In the genomic region with DNA sequence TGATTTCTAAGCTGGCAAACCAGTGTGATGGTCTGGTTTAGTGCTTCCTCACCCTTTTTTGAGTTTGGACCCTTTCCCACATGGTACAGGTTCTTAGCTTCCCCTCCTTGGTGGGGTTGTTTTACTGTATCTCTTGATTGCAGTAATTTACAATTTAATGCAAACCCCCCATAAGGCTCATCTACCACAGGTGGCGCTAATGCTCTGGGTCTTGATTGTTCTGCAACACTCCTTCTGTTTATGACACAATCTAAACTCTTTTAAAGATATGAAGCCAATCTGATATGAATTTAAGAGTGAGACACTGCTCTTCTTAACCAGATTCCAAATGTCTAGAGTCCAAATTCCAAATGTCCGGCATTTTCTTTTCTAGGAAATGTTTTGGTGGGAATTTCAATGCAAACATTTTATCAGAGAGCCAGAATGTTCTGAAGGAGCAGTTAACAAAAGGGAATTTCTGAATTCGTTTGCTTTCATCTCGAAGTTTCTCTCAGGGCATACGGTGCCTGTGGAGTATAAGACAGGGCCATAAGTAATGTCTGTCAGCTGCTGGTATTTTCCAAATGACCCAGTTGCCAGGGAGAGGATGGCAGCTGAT, we compare ENCODE assay signal across 9 cellular contexts.
A peak's percentile ranks its signal among the peaks of the same experiment; 100 is the strongest.
DNase-seq lines count a peak whose midpoint lies in the region; ATAC-seq, FAIRE-seq and TF ChIP-seq lines count a peak whose summit lies in the region.
"Had no signal": no experiment of that assay in that cellular context is flagged by ENCODE, and none has a peak within 500 bp of the region (broad histone marks: within the 10 kb centered on the region; RNA-seq: fewer than 3 reads in every experiment).

No MANE protein-coding gene starts in this region.

- no peak for ATAC-seq in HG02759 (IDR thresholded peaks at IDR 0.05; ENCODE audit: unreplicated experiment)

- CTCF ChIA-PET in SK-N-SH (lab: Yijun Ruan, JAX) = interaction anchor here (0.7 to 1.1 kb wide), 3 partner anchors 13 to 377 kb away, joined by 3 read pairs; no protein-coding TSS in a partner anchor

- H3K4me3 ChIP-seq in HFF-Myc (replicated peaks; ENCODE audit: low read depth, low read length) (no peak overlapping the region), SK-N-SH (ENCODE audit: low read depth in 2 of 2, low read length in 1 of 2) (no peak overlapping the region; a peak in 1 of 4 replicates), neural progenitor cell (no peak overlapping the region)

- no peaks in the 10 kb centered on the region for H3K9me3 Mint-ChIP-seq in neural progenitor cell

- peaks cover 4 to 22% of the 10 kb centered on the region in 2 experiments for H3K36me3 ChIP-seq in SK-N-SH (replicated peaks in 1 of 2; ENCODE audit: control insufficient read depth in 1 of 2, insufficient read depth in 2 of 2, low read length in 1 of 2)
- no peaks in the 10 kb centered on the region for H3K36me3 ChIP-seq in neural progenitor cell

- TF ChIP-seq RAD21 in SK-N-SH (IDR thresholded peaks at IDR 0.05; ENCODE audit: low read length) = peak; percentile 64

- TF ChIP-seq EP300 in SK-N-SH (IDR thresholded peaks at IDR 0.05; ENCODE audit: borderline replicate concordance in 1 of 2, low read depth in 1 of 2, low read length in 1 of 2) = no peak

- no peaks in the 10 kb centered on the region for H3K27me3 ChIP-seq in SK-N-SH (ENCODE audit: insufficient read depth)
- H3K27me3 ChIP-seq in neural progenitor cell = no peaks in the 10 kb centered on the region

- no peak for FAIRE-seq in RCC 7860 (lab: Jason Lieb, UNC)
- FAIRE-seq: islet of Langerhans had no signal

- TF ChIP-seq CTCF in HFF-Myc (IDR thresholded peaks at IDR 0.05; ENCODE audit: low read depth, low read length, missing control alignments) (peak; percentile 59), SK-N-SH (IDR thresholded peaks at IDR 0.05) (peak; percentile 65), neural progenitor cell (IDR thresholded peaks at IDR 0.05) (peak; percentile 65)

- H3K9me3 ChIP-seq in SK-N-SH (no peaks in the 10 kb centered on the region), neural progenitor cell (ENCODE audit: low read depth) (no peaks in the 10 kb centered on the region)

- POLR2A ChIA-PET in SK-N-SH (lab: Yijun Ruan, JAX) = no interaction called here

- no peaks in the 10 kb centered on the region for H3K79me2 ChIP-seq in SK-N-SH (ENCODE audit: insufficient read depth)
- no peaks in the 10 kb centered on the region for H3K79me2 ChIP-seq in neural progenitor cell (ENCODE audit: low read depth)

- H3K4me1 Mint-ChIP-seq in neural progenitor cell = peaks cover 8% of the 10 kb centered on the region

- peaks cover 2% of the 10 kb centered on the region for H3K27me3 Mint-ChIP-seq in neural progenitor cell (ENCODE audit: insufficient read depth, low read depth)

- DNase-seq in COR-L47 (lab: John Stamatoyannopoulos, UW) (peak; percentile 2), HFF-Myc (ENCODE audit: extremely low read depth, low read depth) (no peak), SK-N-SH (peak; percentile 30), dedifferentiated amniotic fluid mesenchymal stem cell (ENCODE audit: extremely low spot score) (peak; percentile 32), neural progenitor cell (ENCODE audit: low spot score) (peak; percentile 55), RCC 7860 (ENCODE audit: low spot score) (no peak), NCI-H1105 (lab: John Stamatoyannopoulos, UW) (no peak)

- H3K36me3 Mint-ChIP-seq in neural progenitor cell = peaks cover 2% of the 10 kb centered on the region

- H3K4me1 ChIP-seq in SK-N-SH (ENCODE audit: control insufficient read depth in 1 of 2, insufficient read depth in 2 of 2, low read depth in 1 of 2, low read length in 1 of 2) (peaks cover 0 to 9% of the 10 kb centered on the region in 2 experiments; a peak in 1 of 4 replicates), neural progenitor cell (no peaks in the 10 kb centered on the region)

- H3K9ac ChIP-seq in SK-N-SH (no peak overlapping the region), neural progenitor cell (no peak overlapping the region)

- H3K27ac Mint-ChIP-seq in neural progenitor cell = no peak overlapping the region

- H4K20me1 ChIP-seq in SK-N-SH (ENCODE audit: insufficient read depth) (no peaks in the 10 kb centered on the region), neural progenitor cell (ENCODE audit: low read depth) (no peaks in the 10 kb centered on the region)

- H3K4me2 ChIP-seq in SK-N-SH (no peak overlapping the region), neural progenitor cell (no peak overlapping the region)

- no peaks in the 10 kb centered on the region for H3K9me2 ChIP-seq in SK-N-SH

- H3K27ac ChIP-seq in SK-N-SH (ENCODE audit: low read depth in 2 of 2, low read length in 1 of 2) (no peak overlapping the region), neural progenitor cell (no peak overlapping the region)

- no peaks in the 10 kb centered on the region for H3F3A ChIP-seq in SK-N-SH (replicated peaks; ENCODE audit: insufficient read depth)
- no peaks in the 10 kb centered on the region for H3F3A ChIP-seq in neural progenitor cell (ENCODE audit: low read depth)

- H2AFZ ChIP-seq in SK-N-SH (ENCODE audit: low read depth) = no peak overlapping the region
- no peak overlapping the region for H2AFZ ChIP-seq in neural progenitor cell (replicated peaks)

- WGBS in SK-N-SH (ENCODE audit: low lambda C conversion rate) = 80% methylated on average over 5 of the region's 5 CpGs

- no peak overlapping the region for H3K4me3 Mint-ChIP-seq in neural progenitor cell

TF ChIP-seq in SK-N-SH, 30 proteins besides CTCF, POLR2A, EP300 and RAD21:
- no peak for TF ChIP-seq MXI1 (IDR thresholded peaks at IDR 0.05; ENCODE audit: low read depth, low read length)
- TF ChIP-seq SMC3 (IDR thresholded peaks at IDR 0.05; ENCODE audit: low read depth, low read length) = peak; percentile 32

Comparison
In these comparisons a context has a peak if more than half of its experiments do, and no peak if none do; other contexts are left out.
1. DNase-seq: peak in COR-L47 (single experiment), SK-N-SH (single experiment), dedifferentiated amniotic fluid mesenchymal stem cell (single experiment) and neural progenitor cell (single experiment); none in HFF-Myc (single experiment), RCC 7860 (single experiment) and NCI-H1105 (single experiment).
2. Peak in every context shown above with its lines, with median percentiles within 50 percentile points of each other: CTCF ChIP-seq.